In genomic region chr7:107208046-107208458, GRCh38 we compare ENCODE assay signal across 12 cellular contexts. TPM values are rescaled to one million over a fixed set of nuclear protein-coding genes. Genes with fewer than 3 reads are reported as not detected.
DNase-seq lines count a peak whose midpoint lies in the region; ATAC-seq and TF ChIP-seq lines count a peak whose summit lies in the region.
"Had no signal": no experiment of that assay in that cellular context is flagged by ENCODE, and none has a peak within 500 bp of the region (broad histone marks: within the 10 kb centered on the region; RNA-seq: fewer than 3 reads in every experiment).

No MANE protein-coding gene starts in this region.

- peak overlapping the region; percentile 66 to 82 for H3K27ac ChIP-seq in right atrium auricular region
- peak overlapping the region; percentile 62 for H3K27ac ChIP-seq in stomach smooth muscle (ENCODE audit: low read length)
- H3K27ac ChIP-seq: PC-9 had no signal

- no peaks in the 10 kb centered on the region for H3K27me3 ChIP-seq in right atrium auricular region
- H3K27me3 ChIP-seq in stomach smooth muscle (ENCODE audit: control insufficient read depth in 1 of 2, insufficient read depth in 2 of 2, low read length in 2 of 2) = no peaks in the 10 kb centered on the region

- H3K4me1 ChIP-seq in right atrium auricular region (peaks cover 0 to 24% of the 10 kb centered on the region in 2 donors), stomach smooth muscle (ENCODE audit: control insufficient read depth, insufficient read depth, low read length) (peaks cover 10% of the 10 kb centered on the region)

- no peak for ATAC-seq in GM21786 (IDR thresholded peaks at IDR 0.05; ENCODE audit: unreplicated experiment)

- peaks cover 19% of the 10 kb centered on the region for H3K4me1 Mint-ChIP-seq in HFFc6 (ENCODE audit: low read depth)
- H3K4me1 Mint-ChIP-seq: central memory CD8-positive, alpha-beta T cell had no signal

- TF ChIP-seq CTCF in HFFc6 (IDR thresholded peaks at IDR 0.05) (no peak), right atrium auricular region (IDR thresholded peaks at IDR 0.05) (no peak), GM10266 (IDR thresholded peaks at IDR 0.05; ENCODE audit: control insufficient read depth, insufficient read depth, low read depth, missing control alignments) (no peak)

- no peak overlapping the region for H3K4me3 Mint-ChIP-seq in HFFc6
- H3K4me3 Mint-ChIP-seq: central memory CD8-positive, alpha-beta T cell had no signal

- DNase-seq in HFFc6 (peak; percentile 29), brain pericyte (ENCODE audit: low read depth, low spot score) (peak; percentile 57), right atrium auricular region (ENCODE audit: low spot score) (no peak), KG1 (lab: John Stamatoyannopoulos, UW) (no peak), GM10266 (ENCODE audit: extremely low spot score) (no peak), NCI-H2081 treated with DMSO at 0.1 percent for 48 hours (lab: John Stamatoyannopoulos, UW) (no peak)
- DNase-seq: activated CD8-positive, alpha-beta memory T cell treated with anti-CD3 and anti-CD28 coated beads, Interleukin-2, amount 50 U/mL, for 48 hours; NCI-H2029 treated with DMSO at 0.1 percent for 48 hours; PC-9 had no signal

- no peak overlapping the region for H3K9ac ChIP-seq in stomach smooth muscle (ENCODE audit: low read length in 2 of 2)

- H3K27ac Mint-ChIP-seq in HFFc6 = peak overlapping the region; percentile 82

- peaks cover 1% of the 10 kb centered on the region for H3K27me3 Mint-ChIP-seq in HFFc6 (ENCODE audit: insufficient read depth)
- H3K27me3 Mint-ChIP-seq: central memory CD8-positive, alpha-beta T cell had no signal

- no peaks in the 10 kb centered on the region for H3K9me3 Mint-ChIP-seq in HFFc6
- H3K9me3 Mint-ChIP-seq: central memory CD8-positive, alpha-beta T cell had no signal

- H3K36me3 Mint-ChIP-seq in HFFc6 (ENCODE audit: low read depth) = peaks cover 17% of the 10 kb centered on the region

- peaks cover 32% of the 10 kb centered on the region for H3K36me3 ChIP-seq in right atrium auricular region
- peaks cover 21 to 29% of the 10 kb centered on the region in 2 donors for H3K36me3 ChIP-seq in stomach smooth muscle (ENCODE audit: control insufficient read depth in 2 of 2, insufficient read depth in 2 of 2, low read length in 2 of 2)

- H3K4me3 ChIP-seq in right atrium auricular region (no peak overlapping the region), stomach smooth muscle (ENCODE audit: low read length in 2 of 2) (no peak overlapping the region)
- H3K4me3 ChIP-seq: PC-9 had no signal

- H3K9me3 ChIP-seq in right atrium auricular region (no peaks in the 10 kb centered on the region), stomach smooth muscle (ENCODE audit: control insufficient read depth in 2 of 2, low read length in 2 of 2) (no peaks in the 10 kb centered on the region)

RNA-seq across cellular contexts. Expression of gene HBP1, which starts 39.2 kb away (rescaled TPM):
- total RNA-seq in HFFc6 (2021; fragmentation: NEBNext Ultra II Directional; extraction: Animal tissue kit (Norgen Biotek cat#: 25700)) = 10 to 100 TPM; 22.8 to 34.4 (median 28.5) TPM
- total RNA-seq in right atrium auricular region = 10 to 100 TPM; 51.8 to 69.8 TPM

Comparison
In these comparisons a context has a peak if more than half of its experiments do, and no peak if none do; other contexts are left out.
1. DNase-seq: peak in HFFc6 (single experiment) and brain pericyte (single experiment); none in right atrium auricular region (single experiment), KG1 (single experiment), GM10266 (single experiment) and NCI-H2081 treated with DMSO at 0.1 percent for 48 hours (single experiment).